ENCODE assay signal across 14 cellular contexts in the genomic region with DNA sequence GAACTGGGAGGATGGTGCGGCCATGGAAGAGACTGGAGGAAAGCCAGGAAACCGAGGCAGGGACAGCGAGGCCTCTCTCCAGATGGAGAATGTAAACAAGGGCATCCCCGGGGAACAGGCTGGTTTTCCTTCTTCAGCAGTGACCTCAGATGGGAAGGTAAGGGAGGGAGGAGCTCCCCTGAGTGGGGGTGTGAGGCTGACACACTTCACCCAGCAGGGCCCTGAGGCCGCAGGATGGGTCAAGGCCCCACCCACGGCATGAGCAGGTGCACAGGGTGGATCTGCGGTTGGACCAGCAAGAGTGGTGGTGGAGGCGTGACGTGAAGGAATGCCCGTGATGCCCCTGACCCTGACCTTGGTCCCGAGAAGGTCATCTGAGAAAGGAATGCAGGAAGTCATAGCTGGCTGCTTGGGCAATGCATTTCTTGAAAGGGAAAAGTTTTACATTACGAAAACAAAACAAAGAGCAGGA. TPM values are rescaled to one million over a fixed set of nuclear protein-coding genes. Genes with fewer than 3 reads are reported as not detected.
DNase-seq lines count a peak whose midpoint lies in the region; ATAC-seq and TF ChIP-seq lines count a peak whose summit lies in the region.
"Had no signal": no experiment of that assay in that cellular context is flagged by ENCODE, and none has a peak within 500 bp of the region (broad histone marks: within the 10 kb centered on the region; RNA-seq: fewer than 3 reads in every experiment).

No MANE protein-coding gene starts in this region.

- H3K36me3 ChIP-seq in upper lobe of right lung: no peaks in the 10 kb centered on the region

- no peak for TF ChIP-seq CTCF in astrocyte of the spinal cord (IDR thresholded peaks at IDR 0.05; ENCODE audit: low read depth, low read length)
- no peak for TF ChIP-seq CTCF in upper lobe of right lung (IDR thresholded peaks at IDR 0.05)

- no peaks in the 10 kb centered on the region for H3K27me3 ChIP-seq in upper lobe of right lung

- in situ Hi-C loops in astrocyte of the spinal cord (cut with HindIII; ENCODE audit: low sequenced_read_pairs): no loop called here

- no peak overlapping the region for H3K4me3 ChIP-seq in astrocyte of the spinal cord (ENCODE audit: low read depth, low read length)
- no peak overlapping the region for H3K4me3 ChIP-seq in upper lobe of right lung
- H3K4me3 ChIP-seq: PC-9 had no signal

- ATAC-seq in upper lobe of right lung (peak; percentile 41), GM21723 (IDR thresholded peaks at IDR 0.05; ENCODE audit: unreplicated experiment) (no peak)
- ATAC-seq: HCT116 had no signal

- DNase-seq in astrocyte of the spinal cord (ENCODE audit: low read depth, low spot score) (peak; percentile 28), fibroblast of peridontal ligament (ENCODE audit: extremely low read depth) (peak; percentile 64), mucosa of gallbladder (ENCODE audit: low spot score) (peak; percentile 26), upper lobe of right lung (no peak), NCI-H1930 (lab: John Stamatoyannopoulos, UW) (no peak), HPDE6-E6E7 (ENCODE audit: extremely low spot score) (no peak)
- DNase-seq: activated B cell treated with CpG ODN at 0.5 μM for 24 hours, amniotic stem cell, EL, NCI-H345 had no signal

- no peaks in the 10 kb centered on the region for H3K9me3 ChIP-seq in upper lobe of right lung

- intact Hi-C loops in upper lobe of right lung (cut with DNase I): no loop called here

- H3K4me1 ChIP-seq in upper lobe of right lung: no peaks in the 10 kb centered on the region

- no peak overlapping the region for H3K27ac ChIP-seq in upper lobe of right lung
- H3K27ac ChIP-seq: C4-2B, PC-9 had no signal

RNA-seq across cellular contexts. Expression of gene ADCY3, which starts 48.1 kb away (rescaled TPM):
- total RNA-seq in mucosa of gallbladder (30.1 TPM), upper lobe of right lung (37.0 TPM)

Comparison
In these comparisons a context has a peak if more than half of its experiments do, and no peak if none do; other contexts are left out.
1. DNase-seq: peak in astrocyte of the spinal cord (single experiment), fibroblast of peridontal ligament (single experiment) and mucosa of gallbladder (single experiment); none in upper lobe of right lung (single experiment), NCI-H1930 (0 of 2) and HPDE6-E6E7 (single experiment).